ENCODE assay signal across 8 cellular contexts in genomic region chr5:133611357-133612020, GRCh38. TPM values are rescaled to one million over a fixed set of nuclear protein-coding genes. Genes with fewer than 3 reads are reported as not detected.
A peak's percentile ranks its signal among the peaks of the same experiment; 100 is the strongest.
DNase-seq lines count a peak whose midpoint lies in the region; ATAC-seq, FAIRE-seq and TF ChIP-seq lines count a peak whose summit lies in the region.

No MANE protein-coding gene starts in this region.

- peak overlapping the region; percentile 53 for H3K4me3 Mint-ChIP-seq in activated CD4-positive, alpha-beta T cell treated with anti-CD3 and anti-CD28 coated beads, Interleukin-2, amount 10 ng/mL, durations not matched to agents 24 days and 14 days
- peak overlapping the region; percentile 73 for H3K4me3 Mint-ChIP-seq in activated B cell treated with CpG ODN at 0.5 μM for 24 hours
- peak overlapping the region; percentile 65 to 77 for H3K4me3 Mint-ChIP-seq in stimulated activated naive CD8-positive, alpha-beta T cell treated with anti-CD3 and anti-CD28 coated beads, Interleukin-15, amount 100 ng/mL, for 72 hours

- ATAC-seq in activated B cell treated with CpG ODN at 0.5 μM for 24 hours (ENCODE audit: low read depth), result peak; percentile 12
- ATAC-seq in stimulated activated naive CD8-positive, alpha-beta T cell treated with anti-CD3 and anti-CD28 coated beads, Interleukin-15, amount 100 ng/mL, for 72 hours, result peak; percentile 31
- ATAC-seq in HG02973 (IDR thresholded peaks at IDR 0.05; ENCODE audit: unreplicated experiment), result no peak

- intact Hi-C loops in activated CD4-positive, alpha-beta T cell treated with anti-CD3 and anti-CD28 coated beads, Interleukin-2, amount 10 ng/mL, durations not matched to agents 24 days and 14 days (cut with micrococcal nuclease), result no loop called here
- intact Hi-C loops in activated B cell treated with CpG ODN at 0.5 μM for 24 hours (cut with micrococcal nuclease), result loop anchor here (1.0 to 10.0 kb wide), 5 partner anchors 58 to 501 kb away; no protein-coding TSS in a partner anchor

- TF ChIP-seq CTCF in activated B cell treated with CpG ODN at 0.5 μM for 24 hours (IDR thresholded peaks at IDR 0.05), result no peak
- no peak for TF ChIP-seq CTCF in D721Med (IDR thresholded peaks at IDR 0.05; ENCODE audit: insufficient read depth, missing control alignments)

- POLR2A ChIA-PET in activated B cell treated with CpG ODN at 0.5 μM for 24 hours (lab: Charles Lee), result no interaction called here

- peaks cover 70% of the 10 kb centered on the region for H3K27me3 Mint-ChIP-seq in activated CD4-positive, alpha-beta T cell treated with anti-CD3 and anti-CD28 coated beads, Interleukin-2, amount 10 ng/mL, durations not matched to agents 24 days and 14 days
- H3K27me3 Mint-ChIP-seq in activated B cell treated with CpG ODN at 0.5 μM for 24 hours, result peaks cover 52% of the 10 kb centered on the region
- H3K27me3 Mint-ChIP-seq in stimulated activated naive CD8-positive, alpha-beta T cell treated with anti-CD3 and anti-CD28 coated beads, Interleukin-15, amount 100 ng/mL, for 72 hours, result peaks cover 81% of the 10 kb centered on the region

- no peak for DNase-seq in activated CD4-positive, alpha-beta T cell treated with anti-CD3 and anti-CD28 coated beads, Interleukin-2, amount 10 ng/mL, durations not matched to agents 24 days and 14 days
- DNase-seq in activated CD4-positive, alpha-beta T cell treated with anti-CD3 and anti-CD28 coated beads for 1 hour, result no peak
- DNase-seq in activated B cell treated with CpG ODN at 0.5 μM for 24 hours (peak; percentile 24), iPS-NIHi11 (ENCODE audit: low spot score) (peak; percentile 51), D721Med (ENCODE audit: insufficient read length, low spot score) (no peak), NCI-H2196 treated with DMSO at 0.1 percent for 48 hours (lab: John Stamatoyannopoulos, UW; ENCODE audit: unreplicated experiment) (no peak)
- peak; percentile 14 to 23 for DNase-seq in stimulated activated naive CD8-positive, alpha-beta T cell treated with anti-CD3 and anti-CD28 coated beads, Interleukin-15, amount 100 ng/mL, for 72 hours

- peaks cover 7% of the 10 kb centered on the region for H3K4me1 Mint-ChIP-seq in activated CD4-positive, alpha-beta T cell treated with anti-CD3 and anti-CD28 coated beads, Interleukin-2, amount 10 ng/mL, durations not matched to agents 24 days and 14 days
- peaks cover 17% of the 10 kb centered on the region for H3K4me1 Mint-ChIP-seq in activated B cell treated with CpG ODN at 0.5 μM for 24 hours
- peaks cover 21% of the 10 kb centered on the region for H3K4me1 Mint-ChIP-seq in stimulated activated naive CD8-positive, alpha-beta T cell treated with anti-CD3 and anti-CD28 coated beads, Interleukin-15, amount 100 ng/mL, for 72 hours

- H3K36me3 Mint-ChIP-seq in activated CD4-positive, alpha-beta T cell treated with anti-CD3 and anti-CD28 coated beads, Interleukin-2, amount 10 ng/mL, durations not matched to agents 24 days and 14 days (ENCODE audit: low read depth), result peaks cover 3% of the 10 kb centered on the region
- no peaks in the 10 kb centered on the region for H3K36me3 Mint-ChIP-seq in activated B cell treated with CpG ODN at 0.5 μM for 24 hours (ENCODE audit: low read depth)

- H3K27ac Mint-ChIP-seq in activated CD4-positive, alpha-beta T cell treated with anti-CD3 and anti-CD28 coated beads, Interleukin-2, amount 10 ng/mL, durations not matched to agents 24 days and 14 days, result no peak overlapping the region
- H3K27ac Mint-ChIP-seq in activated B cell treated with CpG ODN at 0.5 μM for 24 hours, result no peak overlapping the region
- H3K27ac Mint-ChIP-seq in stimulated activated naive CD8-positive, alpha-beta T cell treated with anti-CD3 and anti-CD28 coated beads, Interleukin-15, amount 100 ng/mL, for 72 hours, result no peak overlapping the region

- CTCF ChIA-PET in activated B cell treated with CpG ODN at 0.5 μM for 24 hours (lab: Charles Lee), result interaction anchor here (1.5 to 1.6 kb wide), 3 partner anchors 13 to 245 kb away, joined by 3 to 5 read pairs (median 3); no protein-coding TSS in a partner anchor

- no peaks in the 10 kb centered on the region for H3K9me3 Mint-ChIP-seq in activated CD4-positive, alpha-beta T cell treated with anti-CD3 and anti-CD28 coated beads, Interleukin-2, amount 10 ng/mL, durations not matched to agents 24 days and 14 days
- no peaks in the 10 kb centered on the region for H3K9me3 Mint-ChIP-seq in activated B cell treated with CpG ODN at 0.5 μM for 24 hours
- H3K9me3 Mint-ChIP-seq in stimulated activated naive CD8-positive, alpha-beta T cell treated with anti-CD3 and anti-CD28 coated beads, Interleukin-15, amount 100 ng/mL, for 72 hours, result no peaks in the 10 kb centered on the region

- FAIRE-seq in D721Med (lab: Jason Lieb, UNC), result no peak

RNA-seq across cellular contexts. Expression of gene FSTL4, which starts 0.9 kb away (rescaled TPM):
- total RNA-seq in activated CD4-positive, alpha-beta T cell treated with anti-CD3 and anti-CD28 coated beads, Interleukin-2, amount 10 ng/mL, durations not matched to agents 24 days and 14 days, result 0.42 TPM in 1 of 2 replicates, not detected in the other
- total RNA-seq in activated B cell treated with CpG ODN at 0.5 μM for 24 hours, result 1.5 and 1.7 TPM in 2 replicates

Comparison
In these comparisons a context has a peak if more than half of its experiments do, and no peak if none do; other contexts are left out.
1. DNase-seq: peak in activated B cell treated with CpG ODN at 0.5 μM for 24 hours (single experiment), iPS-NIHi11 (single experiment) and stimulated activated naive CD8-positive, alpha-beta T cell treated with anti-CD3 and anti-CD28 coated beads, Interleukin-15, amount 100 ng/mL, for 72 hours (2 of 2); none in activated CD4-positive, alpha-beta T cell treated with anti-CD3 and anti-CD28 coated beads, Interleukin-2, amount 10 ng/mL, durations not matched to agents 24 days and 14 days (single experiment), activated CD4-positive, alpha-beta T cell treated with anti-CD3 and anti-CD28 coated beads for 1 hour (single experiment), D721Med (single experiment) and NCI-H2196 treated with DMSO at 0.1 percent for 48 hours (single experiment).
2. Peak in every context shown above with its lines, with median percentiles within 50 percentile points of each other: H3K4me3 Mint-ChIP-seq.